Comparison of ENCODE assay signal across 17 cellular contexts in the genomic region with DNA sequence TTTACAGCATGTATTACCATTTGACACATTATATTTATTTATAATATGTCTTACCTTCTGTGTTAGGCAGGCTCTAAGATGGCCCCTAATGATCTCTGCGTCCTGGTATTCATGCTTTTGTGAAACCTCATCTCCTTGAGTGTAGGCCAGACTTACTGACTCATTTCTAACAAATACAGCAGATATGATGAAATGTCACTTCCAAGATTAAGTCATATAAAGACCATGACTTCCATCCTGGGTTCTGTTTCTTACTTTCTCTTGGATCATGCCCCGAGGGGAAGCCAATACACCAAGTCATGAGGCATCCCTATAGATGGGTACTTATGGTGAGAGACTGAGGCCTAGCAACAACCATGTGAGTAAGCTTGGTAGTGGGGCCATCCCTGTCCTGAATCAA. TPM values are rescaled to one million over a fixed set of nuclear protein-coding genes. Genes with fewer than 3 reads are reported as not detected.
A peak's percentile ranks its signal among the peaks of the same experiment; 100 is the strongest.
DNase-seq lines count a peak whose midpoint lies in the region; ATAC-seq, FAIRE-seq and TF ChIP-seq lines count a peak whose summit lies in the region.
"Had no signal": no experiment of that assay in that cellular context is flagged by ENCODE, and none has a peak within 500 bp of the region (broad histone marks: within the 10 kb centered on the region; RNA-seq: fewer than 3 reads in every experiment).

No MANE protein-coding gene starts in this region.

- H4K20me1 ChIP-seq in HepG2 (ENCODE audit: insufficient read depth, low read length): no peaks in the 10 kb centered on the region

- no peak for FAIRE-seq in HepG2 (lab: Jason Lieb, UNC)
- FAIRE-seq: G401.6, GM18507 had no signal

- no peaks in the 10 kb centered on the region for H3K27me3 ChIP-seq in HepG2 (ENCODE audit: control insufficient read depth in 1 of 2, insufficient read depth in 2 of 2, low read length in 2 of 2)
- H3K27me3 ChIP-seq: adrenal gland, SJCRH30 had no signal

- peaks cover 7% of the 10 kb centered on the region for H3K9me3 ChIP-seq in HepG2 (ENCODE audit: low read length)
- H3K9me3 ChIP-seq: adrenal gland had no signal

- H3K27ac ChIP-seq in HepG2 (ENCODE audit: extremely low read length, insufficient read depth, low read length): no peak overlapping the region
- H3K27ac ChIP-seq: SJCRH30 had no signal

- no peak for TF ChIP-seq POLR2A in HepG2 (IDR thresholded peaks at IDR 0.05; ENCODE audit: insufficient read depth in 1 of 2, low read depth in 2 of 2, low read length in 2 of 2)

- no peak overlapping the region for H3K4me2 ChIP-seq in HepG2 (ENCODE audit: low read depth, low read length)

- no peaks in the 10 kb centered on the region for H3K79me2 ChIP-seq in HepG2 (ENCODE audit: insufficient read depth, low read length)

- no peaks in the 10 kb centered on the region for H3K36me3 ChIP-seq in HepG2 (replicated peaks in 1 of 2; ENCODE audit: control insufficient read depth in 1 of 2, insufficient read depth in 2 of 2, low read length in 2 of 2)
- H3K36me3 ChIP-seq: adrenal gland, SJCRH30 had no signal

- TF ChIP-seq CTCF in cardiac fibroblast (IDR thresholded peaks at IDR 0.05; ENCODE audit: low read depth, low read length) (no peak), HepG2 (CRISPR knock-in tag; IDR thresholded peaks at IDR 0.05) (no peak), GM10266 (IDR thresholded peaks at IDR 0.05; ENCODE audit: control insufficient read depth, insufficient read depth, low read depth, missing control alignments) (no peak)

- H3K9ac ChIP-seq in HepG2 (ENCODE audit: insufficient read depth, low read depth, low read length): no peak overlapping the region

- WGBS in HepG2 (ENCODE audit: low lambda C conversion rate): 76% methylated on average over 2 of the region's 2 CpGs

- no peak for TF ChIP-seq RAD21 in HepG2 (CRISPR knock-in tag; IDR thresholded peaks at IDR 0.05)

- H3K4me3 ChIP-seq in cardiac fibroblast (replicated peaks in 1 of 2; ENCODE audit: low read depth in 2 of 2, low read length in 2 of 2): no peak overlapping the region
- H3K4me3 ChIP-seq in HepG2 (replicated peaks in 1 of 3; ENCODE audit: insufficient read depth in 1 of 3, low read depth in 2 of 3, low read length in 3 of 3): no peak overlapping the region
- H3K4me3 ChIP-seq: adrenal gland, SJCRH30 had no signal

- intact Hi-C loops in HepG2 (cut with micrococcal nuclease; ENCODE audit: unreplicated experiment): no loop called here

- POLR2A ChIA-PET in HepG2 (lab: Yijun Ruan, JAX): no interaction called here

- ATAC-seq in HepG2: no peak
- ATAC-seq in GM21786 (IDR thresholded peaks at IDR 0.05; ENCODE audit: unreplicated experiment): no peak

- no peak for TF ChIP-seq EP300 in HepG2 (IDR thresholded peaks at IDR 0.05; ENCODE audit: low read depth in 2 of 2, low read length in 2 of 2)
- TF ChIP-seq EP300 in HepG2 (CRISPR knock-in tag; IDR thresholded peaks at IDR 0.05; ENCODE audit: borderline replicate concordance): no peak

- H3K4me1 ChIP-seq in HepG2 (ENCODE audit: insufficient read depth, low read length): peaks cover 9% of the 10 kb centered on the region
- H3K4me1 ChIP-seq: SJCRH30 had no signal

- DNase-seq in Daoy (ENCODE audit: low read depth): peak; percentile 5
- peak; percentile 82 for DNase-seq in LHCN-M2 (ENCODE audit: low read depth)
- DNase-seq in cardiac fibroblast (ENCODE audit: low read depth in 2 of 2): peak; percentile 57 to 97
- peak; percentile 87 for DNase-seq in kidney tubule cell (ENCODE audit: low spot score)
- no peak for DNase-seq in HepG2 (ENCODE audit: low spot score)
- DNase-seq in GM10266 (ENCODE audit: extremely low spot score): no peak
- DNase-seq in NCI-H1092 (lab: John Stamatoyannopoulos, UW): no peak
- DNase-seq: CD4-positive, alpha-beta T cell; H7; head of caudate nucleus; NCI-H2171 treated with DMSO at 0.1 percent for 48 hours; NK-92 treated with Interleukin-12 subunit alpha and Interleukin-12 subunit beta, amount 100 ng/mL, for 24 hours; SJCRH30 had no signal

- H2AFZ ChIP-seq in HepG2 (ENCODE audit: low read length): no peak overlapping the region

- in situ Hi-C loops in HepG2 (cut with HindIII; ENCODE audit: extremely low pct_ligation_motif_present, low pct_unique_long_range_greater_than_20kb): no loop called here

- CTCF ChIA-PET in HepG2 (lab: Yijun Ruan, JAX; ENCODE audit: low intra/inter-chr PET ratio, low total read pairs): no interaction called here

- BruUV-seq in HepG2 (replicated peaks; lab: Mats Ljungman, UMichigan): no TSS peak

TF ChIP-seq in HepG2, 621 proteins besides CTCF, POLR2A, EP300 and RAD21 (continues in another document):
- TF ChIP-seq, protein P1, sequence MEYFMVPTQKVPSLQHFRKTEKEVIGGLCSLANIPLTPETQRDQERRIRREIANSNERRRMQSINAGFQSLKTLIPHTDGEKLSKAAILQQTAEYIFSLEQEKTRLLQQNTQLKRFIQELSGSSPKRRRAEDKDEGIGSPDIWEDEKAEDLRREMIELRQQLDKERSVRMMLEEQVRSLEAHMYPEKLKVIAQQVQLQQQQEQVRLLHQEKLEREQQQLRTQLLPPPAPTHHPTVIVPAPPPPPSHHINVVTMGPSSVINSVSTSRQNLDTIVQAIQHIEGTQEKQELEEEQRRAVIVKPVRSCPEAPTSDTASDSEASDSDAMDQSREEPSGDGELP (IDR thresholded peaks at IDR 0.05; ENCODE audit: borderline replicate concordance, low read depth): no peak
- TF ChIP-seq DR1 (CRISPR knock-in tag; IDR thresholded peaks at IDR 0.05) (no peak), ZNF264 (CRISPR knock-in tag; IDR thresholded peaks at IDR 0.05) (no peak)
- TF ChIP-seq, protein P2, sequence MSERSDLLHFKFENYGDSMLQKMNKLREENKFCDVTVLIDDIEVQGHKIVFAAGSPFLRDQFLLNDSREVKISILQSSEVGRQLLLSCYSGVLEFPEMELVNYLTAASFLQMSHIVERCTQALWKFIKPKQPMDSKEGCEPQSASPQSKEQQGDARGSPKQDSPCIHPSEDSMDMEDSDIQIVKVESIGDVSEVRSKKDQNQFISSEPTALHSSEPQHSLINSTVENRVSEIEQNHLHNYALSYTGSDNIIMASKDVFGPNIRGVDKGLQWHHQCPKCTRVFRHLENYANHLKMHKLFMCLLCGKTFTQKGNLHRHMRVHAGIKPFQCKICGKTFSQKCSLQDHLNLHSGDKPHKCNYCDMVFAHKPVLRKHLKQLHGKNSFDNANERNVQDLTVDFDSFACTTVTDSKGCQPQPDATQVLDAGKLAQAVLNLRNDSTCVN (CRISPR knock-in tag; IDR thresholded peaks at IDR 0.05; ENCODE audit: borderline replicate concordance): no peak

RNA-seq across cellular contexts. Expression of a gene that starts 30.2 kb away (rescaled TPM):
- 3.6 and 5.4 TPM in 2 replicates for total RNA-seq in Daoy (2014; rRNA removed; shearing (Covaris generic))
- total RNA-seq in LHCN-M2 (2014; rRNA removed): 31.6 and 35.1 TPM in 2 replicates
- polyA plus RNA-seq in LHCN-M2 (2012): 23.2 TPM
- 11.7 and 13.0 TPM in 2 replicates for total RNA-seq in HepG2 (2016; rRNA removed; fragmentation: Illumina TruSeq; extraction: Trizol)
- total RNA-seq in HepG2 (2016; cell fraction: cytosol; rRNA removed; fragmentation: Illumina TruSeq; extraction: Trizol; ENCODE audit: low read depth): 7.8 and 8.9 TPM in 2 replicates
- 11.9 and 13.9 TPM in 2 replicates for total RNA-seq in HepG2 (2016; cell fraction: insoluble cytoplasmic fraction; rRNA removed; fragmentation: Illumina TruSeq; extraction: Trizol)
- total RNA-seq in HepG2 (2016; cell fraction: membrane; rRNA removed; fragmentation: Illumina TruSeq; extraction: Trizol): 9.7 and 11.7 TPM in 2 replicates
- total RNA-seq in HepG2 (2016; cell fraction: nucleus; rRNA removed; fragmentation: Illumina TruSeq; extraction: Trizol): 13.8 and 17.1 TPM in 2 replicates
- 8.1 and 8.4 TPM in 2 replicates for polyA plus RNA-seq in HepG2 (2011; rRNA removed)
- 3.7 and 3.9 TPM in 2 replicates for polyA plus RNA-seq in HepG2 (2011; cell fraction: cytosol; rRNA removed)
- 9.0 and 9.8 TPM in 2 replicates for polyA plus RNA-seq in HepG2 (2011; cell fraction: nucleus; rRNA removed)
- 8.2 and 8.7 TPM in 2 replicates for polyA plus RNA-seq in HepG2 (2012)
- 8.5 and 10.7 TPM in 2 replicates for polyA plus RNA-seq in HepG2 (2016; cell fraction: cytosol; fragmentation: Illumina TruSeq; extraction: Trizol; ENCODE audit: low read depth)
- polyA plus RNA-seq in HepG2 (2016; cell fraction: insoluble cytoplasmic fraction; fragmentation: Illumina TruSeq; extraction: Trizol; ENCODE audit: low read depth): 11.8 and 13.5 TPM in 2 replicates
- 8.4 and 11.6 TPM in 2 replicates for polyA plus RNA-seq in HepG2 (2016; cell fraction: membrane; fragmentation: Illumina TruSeq; extraction: Trizol; ENCODE audit: low read depth)
- polyA plus RNA-seq in HepG2 (2016; cell fraction: nucleus; fragmentation: Illumina TruSeq; extraction: Trizol; ENCODE audit: insufficient read depth, low read depth): 15.2 and 17.6 TPM in 2 replicates
- polyA minus RNA-seq in HepG2 (2011; rRNA and poly(A)+ RNA removed; ENCODE audit: low replicate concordance): 14.5 and 16.9 TPM in 2 replicates
- polyA minus RNA-seq in HepG2 (2011; cell fraction: cytosol; rRNA and poly(A)+ RNA removed): 4.8 and 7.9 TPM in 2 replicates
- polyA minus RNA-seq in HepG2 (2011; cell fraction: nucleus; rRNA and poly(A)+ RNA removed): 8.8 and 10.6 TPM in 2 replicates

RNA-seq across cellular contexts. Expression of a gene that starts 53.3 kb away (rescaled TPM):
- 0.06 TPM in 1 of 2 replicates, not detected in the other for total RNA-seq in Daoy (2014; rRNA removed; shearing (Covaris generic))
- total RNA-seq in LHCN-M2 (2014; rRNA removed) (15.3 and 19.1 TPM in 2 replicates), HepG2 (2016; rRNA removed; fragmentation: Illumina TruSeq; extraction: Trizol) (3.5 and 14.2 TPM in 2 replicates)
- polyA plus RNA-seq in LHCN-M2 (2012): 6.8 TPM
- 1.1 and 1.2 TPM in 2 replicates for total RNA-seq in HepG2 (2016; cell fraction: cytosol; rRNA removed; fragmentation: Illumina TruSeq; extraction: Trizol; ENCODE audit: low read depth)
- 2.8 and 12.1 TPM in 2 replicates for total RNA-seq in HepG2 (2016; cell fraction: insoluble cytoplasmic fraction; rRNA removed; fragmentation: Illumina TruSeq; extraction: Trizol)
- total RNA-seq in HepG2 (2016; cell fraction: membrane; rRNA removed; fragmentation: Illumina TruSeq; extraction: Trizol): 1.00 and 1.4 TPM in 2 replicates
- 17.9 and 18.2 TPM in 2 replicates for total RNA-seq in HepG2 (2016; cell fraction: nucleus; rRNA removed; fragmentation: Illumina TruSeq; extraction: Trizol)
- 28.6 and 43.6 TPM in 2 replicates for polyA plus RNA-seq in HepG2 (2011; rRNA removed)
- polyA plus RNA-seq in HepG2 (2011; cell fraction: cytosol; rRNA removed): 3.2 and 4.6 TPM in 2 replicates
- 337 and 399 TPM in 2 replicates for polyA plus RNA-seq in HepG2 (2011; cell fraction: nucleus; rRNA removed)
- 15.0 and 15.8 TPM in 2 replicates for polyA plus RNA-seq in HepG2 (2012)
- 0.34 and 0.35 TPM in 2 replicates for polyA plus RNA-seq in HepG2 (2016; cell fraction: cytosol; fragmentation: Illumina TruSeq; extraction: Trizol; ENCODE audit: low read depth)
- polyA plus RNA-seq in HepG2 (2016; cell fraction: insoluble cytoplasmic fraction; fragmentation: Illumina TruSeq; extraction: Trizol; ENCODE audit: low read depth): 1.9 and 3.7 TPM in 2 replicates
- polyA plus RNA-seq in HepG2 (2016; cell fraction: membrane; fragmentation: Illumina TruSeq; extraction: Trizol; ENCODE audit: low read depth): 0.42 and 0.58 TPM in 2 replicates
- polyA plus RNA-seq in HepG2 (2016; cell fraction: nucleus; fragmentation: Illumina TruSeq; extraction: Trizol; ENCODE audit: insufficient read depth, low read depth): 71.3 and 85.0 TPM in 2 replicates
- 5.4 and 16.3 TPM in 2 replicates for polyA minus RNA-seq in HepG2 (2011; rRNA and poly(A)+ RNA removed; ENCODE audit: low replicate concordance)
- polyA minus RNA-seq in HepG2 (2011; cell fraction: cytosol; rRNA and poly(A)+ RNA removed): 4.1 and 4.4 TPM in 2 replicates
- polyA minus RNA-seq in HepG2 (2011; cell fraction: nucleus; rRNA and poly(A)+ RNA removed): 35.8 and 39.4 TPM in 2 replicates

Comparison
In these comparisons a context has a peak if more than half of its experiments do, and no peak if none do; other contexts are left out.
1. DNase-seq: peak in Daoy (single experiment), LHCN-M2 (single experiment), cardiac fibroblast (2 of 2) and kidney tubule cell (single experiment); none in HepG2 (single experiment), GM10266 (single experiment) and NCI-H1092 (single experiment).